In genomic region chr14:61710853-61711817, GRCh38 we compare ENCODE assay signal across 1 cellular context.
TF ChIP-seq lines count a peak whose summit lies in the region.

No MANE protein-coding gene starts in this region.

TF ChIP-seq in HepG2, 621 proteins besides CTCF, POLR2A, EP300 and RAD21 (continued from another document and continues in another):
- TF ChIP-seq ZNF513 (CRISPR knock-in tag; conservative IDR thresholded peaks at IDR 0.05) (no peak), ZNF138 (CRISPR knock-in tag; IDR thresholded peaks at IDR 0.05; ENCODE audit: low read depth) (no peak), ZBED4 (CRISPR knock-in tag; IDR thresholded peaks at IDR 0.05; ENCODE audit: borderline replicate concordance) (no peak), MEIS1 (CRISPR knock-in tag; IDR thresholded peaks at IDR 0.05; ENCODE audit: borderline replicate concordance) (no peak), ZNF121 (CRISPR knock-in tag; IDR thresholded peaks at IDR 0.05) (no peak), ZNF230 (CRISPR knock-in tag; IDR thresholded peaks at IDR 0.05) (no peak), FOXO1 (CRISPR knock-in tag; IDR thresholded peaks at IDR 0.05) (no peak; the same call in 1 of the 2 replicates), SMC3 (IDR thresholded peaks at IDR 0.05; ENCODE audit: low read length) (no peak), RXRB (CRISPR knock-in tag; IDR thresholded peaks at IDR 0.05; ENCODE audit: borderline replicate concordance) (0 out of 2 replicates have a peak, but pooled peaks have one; percentile 21), HMG20A (CRISPR knock-in tag; IDR thresholded peaks at IDR 0.05; ENCODE audit: borderline replicate concordance) (no peak), RELA (CRISPR knock-in tag; IDR thresholded peaks at IDR 0.05) (no peak), ZNF709 (CRISPR knock-in tag; IDR thresholded peaks at IDR 0.05) (no peak), ZNF761 (CRISPR knock-in tag; conservative IDR thresholded peaks at IDR 0.05) (no peak), ATF3 (CRISPR knock-in tag; IDR thresholded peaks at IDR 0.05) (no peak), BCL6 (CRISPR knock-in tag; IDR thresholded peaks at IDR 0.05) (peak; percentile 63), ZBTB14 (CRISPR knock-in tag; IDR thresholded peaks at IDR 0.05) (no peak), FOXK1 (CRISPR knock-in tag; IDR thresholded peaks at IDR 0.05; ENCODE audit: borderline replicate concordance, low read depth) (peak; percentile 48; the same call in 1 of the 2 replicates), ZNF333 (CRISPR knock-in tag; IDR thresholded peaks at IDR 0.05; ENCODE audit: borderline replicate concordance) (no peak), ZNF703 (CRISPR knock-in tag; IDR thresholded peaks at IDR 0.05; ENCODE audit: borderline replicate concordance) (no peak), GABPA (IDR thresholded peaks at IDR 0.05; ENCODE audit: low read depth, low read length) (no peak), GABPA (CRISPR knock-in tag; IDR thresholded peaks at IDR 0.05; ENCODE audit: low read depth) (no peak), HOXA3 (CRISPR knock-in tag; IDR thresholded peaks at IDR 0.05) (no peak), NFYB (CRISPR knock-in tag; IDR thresholded peaks at IDR 0.05) (no peak), ZNF609 (CRISPR knock-in tag; IDR thresholded peaks at IDR 0.05; ENCODE audit: borderline replicate concordance) (peak; percentile 69; the same call in 1 of the 2 replicates), ZNF567 (CRISPR knock-in tag; IDR thresholded peaks at IDR 0.05; ENCODE audit: borderline replicate concordance) (no peak), PHF5A (CRISPR knock-in tag; IDR thresholded peaks at IDR 0.05; ENCODE audit: low read depth, unreplicated experiment) (no peak), ATF2 (CRISPR knock-in tag; IDR thresholded peaks at IDR 0.05) (no peak), ZNF570 (CRISPR knock-in tag; IDR thresholded peaks at IDR 0.05; ENCODE audit: borderline replicate concordance) (no peak), PRMT3 (CRISPR knock-in tag; IDR thresholded peaks at IDR 0.05; ENCODE audit: borderline replicate concordance, low read depth) (no peak), ZNF235 (CRISPR knock-in tag; IDR thresholded peaks at IDR 0.05; ENCODE audit: borderline replicate concordance) (no peak), ZNF274 (CRISPR knock-in tag; IDR thresholded peaks at IDR 0.05) (no peak), ZNF724P (CRISPR knock-in tag; IDR thresholded peaks at IDR 0.05; ENCODE audit: borderline replicate concordance) (no peak), HES4 (CRISPR knock-in tag; IDR thresholded peaks at IDR 0.05; ENCODE audit: borderline replicate concordance) (no peak), DPF2 (CRISPR knock-in tag; IDR thresholded peaks at IDR 0.05; ENCODE audit: borderline replicate concordance, low read depth) (no peak), SOX6 (IDR thresholded peaks at IDR 0.05) (no peak), SOX6 (CRISPR knock-in tag; IDR thresholded peaks at IDR 0.05) (peak; percentile 40; the same call in 1 of the 2 replicates), ZNF232 (CRISPR knock-in tag; IDR thresholded peaks at IDR 0.05; ENCODE audit: borderline replicate concordance) (no peak), SAP130 (CRISPR knock-in tag; IDR thresholded peaks at IDR 0.05; ENCODE audit: low read depth) (peak; percentile 64), RBM39 (IDR thresholded peaks at IDR 0.05; ENCODE audit: low read depth, low read length, poor library complexity, severe bottlenecking) (no peak), MAFF (IDR thresholded peaks at IDR 0.05; ENCODE audit: low read depth, low read length) (no peak), NFE2 (CRISPR knock-in tag; IDR thresholded peaks at IDR 0.05) (no peak), ZSCAN20 (CRISPR knock-in tag; IDR thresholded peaks at IDR 0.05; ENCODE audit: borderline replicate concordance) (no peak), MIER2 (CRISPR knock-in tag; IDR thresholded peaks at IDR 0.05) (no peak), ZSCAN25 (CRISPR knock-in tag; IDR thresholded peaks at IDR 0.05) (no peak), TBL1XR1 (IDR thresholded peaks at IDR 0.05; ENCODE audit: borderline replicate concordance, low read length, partially characterized antibody) (no peak), RBAK (CRISPR knock-in tag; IDR thresholded peaks at IDR 0.05) (no peak)
- TF ChIP-seq, protein P1, sequence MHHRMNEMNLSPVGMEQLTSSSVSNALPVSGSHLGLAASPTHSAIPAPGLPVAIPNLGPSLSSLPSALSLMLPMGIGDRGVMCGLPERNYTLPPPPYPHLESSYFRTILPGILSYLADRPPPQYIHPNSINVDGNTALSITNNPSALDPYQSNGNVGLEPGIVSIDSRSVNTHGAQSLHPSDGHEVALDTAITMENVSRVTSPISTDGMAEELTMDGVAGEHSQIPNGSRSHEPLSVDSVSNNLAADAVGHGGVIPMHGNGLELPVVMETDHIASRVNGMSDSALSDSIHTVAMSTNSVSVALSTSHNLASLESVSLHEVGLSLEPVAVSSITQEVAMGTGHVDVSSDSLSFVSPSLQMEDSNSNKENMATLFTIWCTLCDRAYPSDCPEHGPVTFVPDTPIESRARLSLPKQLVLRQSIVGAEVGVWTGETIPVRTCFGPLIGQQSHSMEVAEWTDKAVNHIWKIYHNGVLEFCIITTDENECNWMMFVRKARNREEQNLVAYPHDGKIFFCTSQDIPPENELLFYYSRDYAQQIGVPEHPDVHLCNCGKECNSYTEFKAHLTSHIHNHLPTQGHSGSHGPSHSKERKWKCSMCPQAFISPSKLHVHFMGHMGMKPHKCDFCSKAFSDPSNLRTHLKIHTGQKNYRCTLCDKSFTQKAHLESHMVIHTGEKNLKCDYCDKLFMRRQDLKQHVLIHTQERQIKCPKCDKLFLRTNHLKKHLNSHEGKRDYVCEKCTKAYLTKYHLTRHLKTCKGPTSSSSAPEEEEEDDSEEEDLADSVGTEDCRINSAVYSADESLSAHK (CRISPR knock-in tag; IDR thresholded peaks at IDR 0.05; ENCODE audit: borderline replicate concordance) = no peak
- TF ChIP-seq, protein P2, sequence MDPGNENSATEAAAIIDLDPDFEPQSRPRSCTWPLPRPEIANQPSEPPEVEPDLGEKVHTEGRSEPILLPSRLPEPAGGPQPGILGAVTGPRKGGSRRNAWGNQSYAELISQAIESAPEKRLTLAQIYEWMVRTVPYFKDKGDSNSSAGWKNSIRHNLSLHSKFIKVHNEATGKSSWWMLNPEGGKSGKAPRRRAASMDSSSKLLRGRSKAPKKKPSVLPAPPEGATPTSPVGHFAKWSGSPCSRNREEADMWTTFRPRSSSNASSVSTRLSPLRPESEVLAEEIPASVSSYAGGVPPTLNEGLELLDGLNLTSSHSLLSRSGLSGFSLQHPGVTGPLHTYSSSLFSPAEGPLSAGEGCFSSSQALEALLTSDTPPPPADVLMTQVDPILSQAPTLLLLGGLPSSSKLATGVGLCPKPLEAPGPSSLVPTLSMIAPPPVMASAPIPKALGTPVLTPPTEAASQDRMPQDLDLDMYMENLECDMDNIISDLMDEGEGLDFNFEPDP (CRISPR knock-in tag; conservative IDR thresholded peaks at IDR 0.05) = 0 out of 2 replicates have a peak, but pooled peaks have one; percentile 15
- TF ChIP-seq, protein P3, sequence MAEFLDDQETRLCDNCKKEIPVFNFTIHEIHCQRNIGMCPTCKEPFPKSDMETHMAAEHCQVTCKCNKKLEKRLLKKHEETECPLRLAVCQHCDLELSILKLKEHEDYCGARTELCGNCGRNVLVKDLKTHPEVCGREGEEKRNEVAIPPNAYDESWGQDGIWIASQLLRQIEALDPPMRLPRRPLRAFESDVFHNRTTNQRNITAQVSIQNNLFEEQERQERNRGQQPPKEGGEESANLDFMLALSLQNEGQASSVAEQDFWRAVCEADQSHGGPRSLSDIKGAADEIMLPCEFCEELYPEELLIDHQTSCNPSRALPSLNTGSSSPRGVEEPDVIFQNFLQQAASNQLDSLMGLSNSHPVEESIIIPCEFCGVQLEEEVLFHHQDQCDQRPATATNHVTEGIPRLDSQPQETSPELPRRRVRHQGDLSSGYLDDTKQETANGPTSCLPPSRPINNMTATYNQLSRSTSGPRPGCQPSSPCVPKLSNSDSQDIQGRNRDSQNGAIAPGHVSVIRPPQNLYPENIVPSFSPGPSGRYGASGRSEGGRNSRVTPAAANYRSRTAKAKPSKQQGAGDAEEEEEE (CRISPR knock-in tag; IDR thresholded peaks at IDR 0.05; ENCODE audit: borderline replicate concordance) = no peak
